Comparison of ENCODE assay signal across 28 cellular contexts in the genomic region with DNA sequence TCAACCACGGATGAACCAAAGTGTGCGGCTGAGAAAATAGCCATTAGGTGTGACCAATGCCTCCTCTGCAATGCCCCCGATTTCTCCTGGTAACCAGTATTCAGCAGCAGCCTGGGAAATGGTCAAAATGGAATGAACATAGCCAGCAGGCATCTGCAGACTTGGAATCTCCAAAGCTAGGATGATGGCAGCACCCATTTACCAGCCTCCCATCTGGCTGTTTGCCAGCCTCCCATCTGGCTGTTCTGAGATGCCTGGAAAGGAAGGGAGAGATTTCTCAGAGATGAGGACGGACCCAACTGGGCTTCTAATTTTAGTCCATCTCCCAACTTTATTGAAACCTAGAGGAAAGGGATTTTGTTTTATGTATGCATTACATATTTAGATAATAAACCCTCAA. TPM values are rescaled to one million over a fixed set of nuclear protein-coding genes. Genes with fewer than 3 reads are reported as not detected.
DNase-seq lines count a peak whose midpoint lies in the region; ATAC-seq, FAIRE-seq and TF ChIP-seq lines count a peak whose summit lies in the region.
"Had no signal": no experiment of that assay in that cellular context is flagged by ENCODE, and none has a peak within 500 bp of the region (broad histone marks: within the 10 kb centered on the region; RNA-seq: fewer than 3 reads in every experiment).

No MANE protein-coding gene starts in this region.

- H3K36me3 ChIP-seq in right lobe of liver: no peaks in the 10 kb centered on the region
- H3K36me3 ChIP-seq in HepG2 (replicated peaks in 1 of 2; ENCODE audit: control insufficient read depth in 1 of 2, insufficient read depth in 2 of 2, low read length in 2 of 2): no peaks in the 10 kb centered on the region
- no peaks in the 10 kb centered on the region for H3K36me3 ChIP-seq in thyroid gland
- H3K36me3 ChIP-seq: esophagus muscularis mucosa had no signal

- TF ChIP-seq CTCF in right lobe of liver (IDR thresholded peaks at IDR 0.05) (no peak), HepG2 (CRISPR knock-in tag; IDR thresholded peaks at IDR 0.05) (no peak), thyroid gland (IDR thresholded peaks at IDR 0.05) (no peak)

- POLR2A ChIA-PET in HepG2 (lab: Yijun Ruan, JAX): no interaction called here

- H4K20me1 ChIP-seq in HepG2 (ENCODE audit: insufficient read depth, low read length): no peaks in the 10 kb centered on the region

- H2AFZ ChIP-seq in HepG2 (ENCODE audit: low read length): no peak overlapping the region

- H3K9ac ChIP-seq in HepG2 (ENCODE audit: insufficient read depth, low read depth, low read length): no peak overlapping the region

- no TSS peak for BruUV-seq in HepG2 (replicated peaks; lab: Mats Ljungman, UMichigan)

- TF ChIP-seq EP300 in HepG2 (IDR thresholded peaks at IDR 0.05; ENCODE audit: low read depth in 2 of 2, low read length in 2 of 2) (no peak), HepG2 (CRISPR knock-in tag; IDR thresholded peaks at IDR 0.05; ENCODE audit: borderline replicate concordance) (no peak)

- H3K4me3 ChIP-seq in right lobe of liver (no peak overlapping the region), HepG2 (replicated peaks in 1 of 3; ENCODE audit: insufficient read depth in 1 of 3, low read depth in 2 of 3, low read length in 3 of 3) (no peak overlapping the region), thyroid gland (replicated peaks in 1 of 3) (no peak overlapping the region)
- H3K4me3 ChIP-seq: esophagus muscularis mucosa, SK-N-MC had no signal

- in situ Hi-C loops in HepG2 (cut with HindIII; ENCODE audit: extremely low pct_ligation_motif_present, low pct_unique_long_range_greater_than_20kb): no loop called here

- peaks cover 0 to 4% of the 10 kb centered on the region in 2 donors for H3K4me1 Mint-ChIP-seq in effector memory CD8-positive, alpha-beta T cell (ENCODE audit: low read depth in 2 of 2)
- H3K4me1 Mint-ChIP-seq: CD4-positive, CD25-positive, alpha-beta regulatory T cell had no signal

- H3K4me1 ChIP-seq in right lobe of liver (peaks cover 0 to 75% (median 34%) of the 10 kb centered on the region in 4 donors), HepG2 (ENCODE audit: insufficient read depth, low read length) (peaks cover 84% of the 10 kb centered on the region), thyroid gland (peaks cover 33 to 44% of the 10 kb centered on the region in 2 donors)

- peak overlapping the region in 2 of 3 donors; percentile 95 to 98 for H3K27ac ChIP-seq in right lobe of liver
- no peak overlapping the region for H3K27ac ChIP-seq in HepG2 (ENCODE audit: extremely low read length, insufficient read depth, low read length)
- peak overlapping the region; percentile 84 for H3K27ac ChIP-seq in layer of hippocampus (ENCODE audit: low read depth, low read length)
- peak overlapping the region in 1 of 3 donors; percentile 3 for H3K27ac ChIP-seq in thyroid gland
- H3K27ac ChIP-seq: esophagus muscularis mucosa, HL-60, RWPE1, VCaP had no signal

- DNase-seq in right lobe of liver (no peak), HepG2 (ENCODE audit: low spot score) (no peak), RPMI7951 (ENCODE audit: low read depth) (peak; percentile 28), thyroid gland (no peak), 8988T (no peak), NCI-H226 (no peak)
- no peak for DNase-seq in effector memory CD8-positive, alpha-beta T cell
- DNase-seq: activated CD8-positive, alpha-beta memory T cell treated with anti-CD3 and anti-CD28 coated beads, Interleukin-2, amount 50 U/mL, for 4 hours; CD4-positive, CD25-positive, alpha-beta regulatory T cell; kidney glomerular epithelial cell; natural killer cell; NCI-H1436 treated with DMSO at 0.1 percent for 48 hours; NCI-H446 treated with DMSO at 0.1 percent for 48 hours; right cardiac atrium had no signal

- no peaks in the 10 kb centered on the region for H3K9me3 Mint-ChIP-seq in effector memory CD8-positive, alpha-beta T cell
- H3K9me3 Mint-ChIP-seq: activated T-helper 2 cell treated with anti-CD3 and anti-CD28 coated beads, Interferon-gamma antibody, Interleukin-2, Interleukin-4, amounts not matched to agents 10 μg/mL and 5 μg/mL and 100 μg/mL, durations not matched to agents 14 hours and 24 hours and 36 hours; CD4-positive, CD25-positive, alpha-beta regulatory T cell; memory B cell; natural killer cell had no signal

- no peak for FAIRE-seq in HepG2 (lab: Jason Lieb, UNC)
- FAIRE-seq: frontal cortex, G401.6, GM18507, H54, urothelium cell line had no signal

- H3K4me3 Mint-ChIP-seq in effector memory CD8-positive, alpha-beta T cell: no peak overlapping the region
- H3K4me3 Mint-ChIP-seq: activated naive CD8-positive, alpha-beta T cell; CD4-positive, CD25-positive, alpha-beta regulatory T cell; memory B cell; natural killer cell had no signal

- intact Hi-C loops in right lobe of liver (cut with DNase I) (loop anchor here in 1 of 2 donors (10.0 kb wide), 1 partner anchor 79 kb away; no protein-coding TSS in a partner anchor), HepG2 (cut with micrococcal nuclease; ENCODE audit: unreplicated experiment) (no loop called here), thyroid gland (cut with DNase I) (no loop called here)

- no peak overlapping the region for H3K4me2 ChIP-seq in HepG2 (ENCODE audit: low read depth, low read length)

- H3K36me3 Mint-ChIP-seq in effector memory CD8-positive, alpha-beta T cell (ENCODE audit: insufficient read depth): no peaks in the 10 kb centered on the region
- H3K36me3 Mint-ChIP-seq: activated naive CD8-positive, alpha-beta T cell; CD4-positive, CD25-positive, alpha-beta regulatory T cell; natural killer cell had no signal

- WGBS in right lobe of liver (ENCODE audit: insufficient coverage, low coverage, low lambda C conversion rate, missing lambda C conversion rate): 100% methylated on average over 1 of the region's 4 CpGs
- WGBS in HepG2 (ENCODE audit: low lambda C conversion rate): 92% methylated on average over 4 of the region's 4 CpGs
- WGBS in thyroid gland, 2 donors: 73 to 77% methylated on average over 4 of the region's 4 CpGs

- no peak for TF ChIP-seq POLR2A in right lobe of liver (IDR thresholded peaks at IDR 0.05)
- no peak for TF ChIP-seq POLR2A in HepG2 (IDR thresholded peaks at IDR 0.05; ENCODE audit: insufficient read depth in 1 of 2, low read depth in 2 of 2, low read length in 2 of 2)
- TF ChIP-seq POLR2A in thyroid gland (IDR thresholded peaks at IDR 0.05): no peak

- no peak for ATAC-seq in right lobe of liver
- ATAC-seq in HepG2: no peak
- ATAC-seq in effector memory CD8-positive, alpha-beta T cell (replicated peaks): no peak
- ATAC-seq: natural killer cell, right cardiac atrium had no signal

- CTCF ChIA-PET in HepG2 (lab: Yijun Ruan, JAX; ENCODE audit: low intra/inter-chr PET ratio, low total read pairs): no interaction called here

- H3K27me3 ChIP-seq in right lobe of liver: no peaks in the 10 kb centered on the region
- no peaks in the 10 kb centered on the region for H3K27me3 ChIP-seq in HepG2 (ENCODE audit: control insufficient read depth in 1 of 2, insufficient read depth in 2 of 2, low read length in 2 of 2)
- H3K27me3 ChIP-seq in layer of hippocampus (ENCODE audit: control insufficient read depth, insufficient read depth, low read length): no peaks in the 10 kb centered on the region
- no peaks in the 10 kb centered on the region for H3K27me3 ChIP-seq in thyroid gland

- H3K27ac Mint-ChIP-seq in effector memory CD8-positive, alpha-beta T cell: no peak overlapping the region
- H3K27ac Mint-ChIP-seq: activated naive CD8-positive, alpha-beta T cell; activated T-helper 2 cell treated with anti-CD3 and anti-CD28 coated beads, Interferon-gamma antibody, Interleukin-2, Interleukin-4, amounts not matched to agents 10 μg/mL and 5 μg/mL and 100 μg/mL, durations not matched to agents 14 hours and 24 hours and 36 hours; CD4-positive, CD25-positive, alpha-beta regulatory T cell; memory B cell; natural killer cell had no signal

- TF ChIP-seq RAD21 in HepG2 (CRISPR knock-in tag; IDR thresholded peaks at IDR 0.05): no peak

- H3K79me2 ChIP-seq in HepG2 (ENCODE audit: insufficient read depth, low read length): peaks cover 10% of the 10 kb centered on the region

- H3K9me3 ChIP-seq in right lobe of liver (no peaks in the 10 kb centered on the region), HepG2 (ENCODE audit: low read length) (no peaks in the 10 kb centered on the region), thyroid gland (no peaks in the 10 kb centered on the region)
- H3K9me3 ChIP-seq: esophagus muscularis mucosa had no signal

- peaks cover 44 to 93% of the 10 kb centered on the region in 2 donors for H3K27me3 Mint-ChIP-seq in effector memory CD8-positive, alpha-beta T cell

RNA-seq across cellular contexts. Expression of gene CLMN, which starts 16.2 kb away (rescaled TPM):
- total RNA-seq in right lobe of liver (10 to 100 TPM; 18.4 to 91.8 (median 47.8) TPM), HepG2 (2016; rRNA removed; fragmentation: Illumina TruSeq; extraction: Trizol) (15.1 and 16.2 TPM in 2 replicates), thyroid gland (10 to 100 TPM; 15.3 to 29.9 (median 17.8) TPM)
- total RNA-seq in HepG2 (2016; cell fraction: cytosol; rRNA removed; fragmentation: Illumina TruSeq; extraction: Trizol; ENCODE audit: low read depth): 4.4 and 5.9 TPM in 2 replicates
- total RNA-seq in HepG2 (2016; cell fraction: insoluble cytoplasmic fraction; rRNA removed; fragmentation: Illumina TruSeq; extraction: Trizol): 13.1 and 14.8 TPM in 2 replicates
- 8.6 and 9.0 TPM in 2 replicates for total RNA-seq in HepG2 (2016; cell fraction: membrane; rRNA removed; fragmentation: Illumina TruSeq; extraction: Trizol)
- 21.4 and 22.0 TPM in 2 replicates for total RNA-seq in HepG2 (2016; cell fraction: nucleus; rRNA removed; fragmentation: Illumina TruSeq; extraction: Trizol)
- polyA plus RNA-seq in HepG2 (2011; rRNA removed): 16.4 and 16.7 TPM in 2 replicates
- polyA plus RNA-seq in HepG2 (2011; cell fraction: cytosol; rRNA removed): 5.7 and 6.9 TPM in 2 replicates
- polyA plus RNA-seq in HepG2 (2011; cell fraction: nucleus; rRNA removed): 55.9 and 58.4 TPM in 2 replicates
- polyA plus RNA-seq in HepG2 (2012): 12.5 and 17.3 TPM in 2 replicates
- 4.6 and 4.9 TPM in 2 replicates for polyA plus RNA-seq in HepG2 (2016; cell fraction: cytosol; fragmentation: Illumina TruSeq; extraction: Trizol; ENCODE audit: low read depth)
- polyA plus RNA-seq in HepG2 (2016; cell fraction: insoluble cytoplasmic fraction; fragmentation: Illumina TruSeq; extraction: Trizol; ENCODE audit: low read depth): 10.5 and 11.4 TPM in 2 replicates
- 7.1 and 7.5 TPM in 2 replicates for polyA plus RNA-seq in HepG2 (2016; cell fraction: membrane; fragmentation: Illumina TruSeq; extraction: Trizol; ENCODE audit: low read depth)
- polyA plus RNA-seq in HepG2 (2016; cell fraction: nucleus; fragmentation: Illumina TruSeq; extraction: Trizol; ENCODE audit: insufficient read depth, low read depth): 24.4 and 27.2 TPM in 2 replicates
- polyA minus RNA-seq in HepG2 (2011; rRNA and poly(A)+ RNA removed; ENCODE audit: low replicate concordance): 0.51 and 12.1 TPM in 2 replicates
- 8.5 and 10.6 TPM in 2 replicates for polyA minus RNA-seq in HepG2 (2011; cell fraction: cytosol; rRNA and poly(A)+ RNA removed)
- polyA minus RNA-seq in HepG2 (2011; cell fraction: nucleus; rRNA and poly(A)+ RNA removed): 45.1 and 53.1 TPM in 2 replicates
- 0.59 and 0.72 TPM in 2 replicates for total RNA-seq in RPMI7951 (2014; rRNA removed; shearing (Covaris generic))
